ENCODE assay signal across 2 cellular contexts in the genomic region with DNA sequence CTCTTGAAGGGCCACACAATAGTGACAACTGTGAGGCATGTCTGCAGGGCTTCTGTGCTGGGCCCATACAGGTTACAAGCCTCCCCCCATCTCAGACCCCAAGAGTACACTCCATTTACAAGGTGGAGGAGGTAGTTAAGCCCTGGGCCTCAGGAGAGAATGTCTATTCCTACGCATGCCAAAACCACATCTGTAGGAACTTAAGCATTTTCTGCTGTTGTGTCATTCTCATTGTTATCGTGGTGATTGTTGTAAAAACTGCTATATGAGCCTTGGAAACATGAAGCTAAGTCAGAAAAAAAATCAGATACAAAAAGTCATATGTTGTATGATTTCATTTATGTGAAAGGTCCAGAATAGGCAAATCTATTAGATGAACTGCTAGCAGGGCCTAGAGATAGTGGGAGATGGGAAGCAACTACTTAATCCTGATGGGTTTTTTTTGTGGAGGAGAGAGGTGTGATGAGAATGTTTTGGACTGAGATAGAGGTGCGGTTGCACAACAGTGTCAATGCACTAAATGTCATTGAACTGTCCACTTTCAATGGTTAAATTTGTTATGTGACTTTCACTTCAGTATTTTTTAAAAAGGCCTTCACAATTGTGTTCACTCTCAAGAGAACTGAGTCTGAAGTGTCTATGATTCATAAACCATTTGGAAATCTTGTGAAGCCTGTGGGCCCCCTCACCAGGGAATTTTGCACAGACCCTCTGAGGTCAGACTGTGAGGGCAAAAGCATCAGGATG.
A peak's percentile ranks its signal among the peaks of the same experiment; 100 is the strongest.
TF ChIP-seq lines count a peak whose summit lies in the region.

No MANE protein-coding gene starts in this region.

TF ChIP-seq in liver, 16 proteins besides CTCF, POLR2A, EP300 and RAD21:
- TF ChIP-seq FOXA2 (IDR thresholded peaks at IDR 0.05) (no peak), TAF1 (conservative IDR thresholded peaks at IDR 0.05) (no peak), MAX (IDR thresholded peaks at IDR 0.05) (peak; percentile 26), YY1 (IDR thresholded peaks at IDR 0.05) (no peak), HNF4G (IDR thresholded peaks at IDR 0.05) (no peak), GABPA (IDR thresholded peaks at IDR 0.05 in 1 of 2, conservative IDR thresholded peaks at IDR 0.05 in 1 of 2) (no peak), JUND (IDR thresholded peaks at IDR 0.05) (peak in 1 of 2 donors; percentile 20), ATF3 (IDR thresholded peaks at IDR 0.05) (no peak), RXRA (IDR thresholded peaks at IDR 0.05) (peak; percentile 100), FOXA1 (IDR thresholded peaks at IDR 0.05) (no peak), SP1 (IDR thresholded peaks at IDR 0.05) (peak; percentile 41), EGR1 (IDR thresholded peaks at IDR 0.05; ENCODE audit: low read depth in 2 of 2) (no peak), HNF4A (conservative IDR thresholded peaks at IDR 0.05) (peak; percentile 66 to 79), NR2F2 (IDR thresholded peaks at IDR 0.05) (peak; percentile 13)
- TF ChIP-seq, protein P1, sequence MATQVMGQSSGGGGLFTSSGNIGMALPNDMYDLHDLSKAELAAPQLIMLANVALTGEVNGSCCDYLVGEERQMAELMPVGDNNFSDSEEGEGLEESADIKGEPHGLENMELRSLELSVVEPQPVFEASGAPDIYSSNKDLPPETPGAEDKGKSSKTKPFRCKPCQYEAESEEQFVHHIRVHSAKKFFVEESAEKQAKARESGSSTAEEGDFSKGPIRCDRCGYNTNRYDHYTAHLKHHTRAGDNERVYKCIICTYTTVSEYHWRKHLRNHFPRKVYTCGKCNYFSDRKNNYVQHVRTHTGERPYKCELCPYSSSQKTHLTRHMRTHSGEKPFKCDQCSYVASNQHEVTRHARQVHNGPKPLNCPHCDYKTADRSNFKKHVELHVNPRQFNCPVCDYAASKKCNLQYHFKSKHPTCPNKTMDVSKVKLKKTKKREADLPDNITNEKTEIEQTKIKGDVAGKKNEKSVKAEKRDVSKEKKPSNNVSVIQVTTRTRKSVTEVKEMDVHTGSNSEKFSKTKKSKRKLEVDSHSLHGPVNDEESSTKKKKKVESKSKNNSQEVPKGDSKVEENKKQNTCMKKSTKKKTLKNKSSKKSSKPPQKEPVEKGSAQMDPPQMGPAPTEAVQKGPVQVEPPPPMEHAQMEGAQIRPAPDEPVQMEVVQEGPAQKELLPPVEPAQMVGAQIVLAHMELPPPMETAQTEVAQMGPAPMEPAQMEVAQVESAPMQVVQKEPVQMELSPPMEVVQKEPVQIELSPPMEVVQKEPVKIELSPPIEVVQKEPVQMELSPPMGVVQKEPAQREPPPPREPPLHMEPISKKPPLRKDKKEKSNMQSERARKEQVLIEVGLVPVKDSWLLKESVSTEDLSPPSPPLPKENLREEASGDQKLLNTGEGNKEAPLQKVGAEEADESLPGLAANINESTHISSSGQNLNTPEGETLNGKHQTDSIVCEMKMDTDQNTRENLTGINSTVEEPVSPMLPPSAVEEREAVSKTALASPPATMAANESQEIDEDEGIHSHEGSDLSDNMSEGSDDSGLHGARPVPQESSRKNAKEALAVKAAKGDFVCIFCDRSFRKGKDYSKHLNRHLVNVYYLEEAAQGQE (IDR thresholded peaks at IDR 0.05) = no peak
- TF ChIP-seq, protein P2, sequence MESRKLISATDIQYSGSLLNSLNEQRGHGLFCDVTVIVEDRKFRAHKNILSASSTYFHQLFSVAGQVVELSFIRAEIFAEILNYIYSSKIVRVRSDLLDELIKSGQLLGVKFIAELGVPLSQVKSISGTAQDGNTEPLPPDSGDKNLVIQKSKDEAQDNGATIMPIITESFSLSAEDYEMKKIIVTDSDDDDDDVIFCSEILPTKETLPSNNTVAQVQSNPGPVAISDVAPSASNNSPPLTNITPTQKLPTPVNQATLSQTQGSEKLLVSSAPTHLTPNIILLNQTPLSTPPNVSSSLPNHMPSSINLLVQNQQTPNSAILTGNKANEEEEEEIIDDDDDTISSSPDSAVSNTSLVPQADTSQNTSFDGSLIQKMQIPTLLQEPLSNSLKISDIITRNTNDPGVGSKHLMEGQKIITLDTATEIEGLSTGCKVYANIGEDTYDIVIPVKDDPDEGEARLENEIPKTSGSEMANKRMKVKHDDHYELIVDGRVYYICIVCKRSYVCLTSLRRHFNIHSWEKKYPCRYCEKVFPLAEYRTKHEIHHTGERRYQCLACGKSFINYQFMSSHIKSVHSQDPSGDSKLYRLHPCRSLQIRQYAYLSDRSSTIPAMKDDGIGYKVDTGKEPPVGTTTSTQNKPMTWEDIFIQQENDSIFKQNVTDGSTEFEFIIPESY (IDR thresholded peaks at IDR 0.05) = no peak

TF ChIP-seq in HepG2, 621 proteins besides CTCF, POLR2A, EP300 and RAD21:
- TF ChIP-seq ATAD3A (CRISPR knock-in tag; IDR thresholded peaks at IDR 0.05) (no peak), ZNF207 (IDR thresholded peaks at IDR 0.05; ENCODE audit: borderline replicate concordance) (no peak), TEAD2 (CRISPR knock-in tag; IDR thresholded peaks at IDR 0.05) (no peak), ISL2 (CRISPR knock-in tag; IDR thresholded peaks at IDR 0.05) (no peak), ZSCAN29 (CRISPR knock-in tag; conservative IDR thresholded peaks at IDR 0.05) (no peak), ZNF781 (CRISPR knock-in tag; IDR thresholded peaks at IDR 0.05; ENCODE audit: borderline replicate concordance, not compliant biosample characterization) (no peak), ZNF674 (CRISPR knock-in tag; IDR thresholded peaks at IDR 0.05; ENCODE audit: low read depth) (no peak), ZBTB42 (CRISPR knock-in tag; IDR thresholded peaks at IDR 0.05) (no peak), HDAC6 (IDR thresholded peaks at IDR 0.05; ENCODE audit: low read depth, low read length) (no peak), CCAR2 (optimal IDR thresholded peaks at IDR 0.05; ENCODE audit: low read depth, low read length) (no peak), ZNF382 (CRISPR knock-in tag; IDR thresholded peaks at IDR 0.05; ENCODE audit: borderline replicate concordance) (no peak)
- TF ChIP-seq, protein P3, sequence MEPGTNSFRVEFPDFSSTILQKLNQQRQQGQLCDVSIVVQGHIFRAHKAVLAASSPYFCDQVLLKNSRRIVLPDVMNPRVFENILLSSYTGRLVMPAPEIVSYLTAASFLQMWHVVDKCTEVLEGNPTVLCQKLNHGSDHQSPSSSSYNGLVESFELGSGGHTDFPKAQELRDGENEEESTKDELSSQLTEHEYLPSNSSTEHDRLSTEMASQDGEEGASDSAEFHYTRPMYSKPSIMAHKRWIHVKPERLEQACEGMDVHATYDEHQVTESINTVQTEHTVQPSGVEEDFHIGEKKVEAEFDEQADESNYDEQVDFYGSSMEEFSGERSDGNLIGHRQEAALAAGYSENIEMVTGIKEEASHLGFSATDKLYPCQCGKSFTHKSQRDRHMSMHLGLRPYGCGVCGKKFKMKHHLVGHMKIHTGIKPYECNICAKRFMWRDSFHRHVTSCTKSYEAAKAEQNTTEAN (CRISPR knock-in tag; conservative IDR thresholded peaks at IDR 0.05) = no peak
